In genomic region chr11:417652-418342, GRCh38 we compare ENCODE assay signal across 11 cellular contexts. TPM values are rescaled to one million over a fixed set of nuclear protein-coding genes. Genes with fewer than 3 reads are reported as not detected.
A peak's percentile ranks its signal among the peaks of the same experiment; 100 is the strongest.
DNase-seq lines count a peak whose midpoint lies in the region; ATAC-seq and TF ChIP-seq lines count a peak whose summit lies in the region.
"Had no signal": no experiment of that assay in that cellular context is flagged by ENCODE, and none has a peak within 500 bp of the region (broad histone marks: within the 10 kb centered on the region; RNA-seq: fewer than 3 reads in every experiment).

No MANE protein-coding gene starts in this region.

- no peaks in the 10 kb centered on the region for H3K27me3 ChIP-seq in CD4-positive, alpha-beta T cell (ENCODE audit: control insufficient read depth, insufficient read depth, low read length)
- H3K27me3 ChIP-seq in Peyer's patch, result no peaks in the 10 kb centered on the region
- peaks cover 0 to 80% (median 41%) of the 10 kb centered on the region in 4 donors for H3K27me3 ChIP-seq in esophagus muscularis mucosa
- H3K27me3 ChIP-seq in trophoblast cell (ENCODE audit: insufficient read depth, low read length), result no peaks in the 10 kb centered on the region

- intact Hi-C loops in CD4-positive, alpha-beta T cell (cut with DNase I, micrococcal nuclease), result loop anchor here in 1 of 2 experiments (2.0 to 10.0 kb wide), 2 partner anchors 23 to 53 kb away; partner anchors contain the start of gene B4GALNT4
- intact Hi-C loops in esophagus muscularis mucosa (cut with DNase I), result no loop called here

- no peak overlapping the region for H3K27ac ChIP-seq in CD4-positive, alpha-beta T cell (ENCODE audit: low read depth, low read length)
- H3K27ac ChIP-seq in Peyer's patch (peak overlapping the region; percentile 81 to 97 (median 90)), esophagus muscularis mucosa (replicated peaks in 1 of 4) (peak overlapping the region in 1 of 4 donors; percentile 79), trophoblast cell (ENCODE audit: low read depth, low read length) (peak overlapping the region; percentile 82)

- H2BK5ac ChIP-seq in trophoblast cell (ENCODE audit: low read depth, low read length, poor library complexity), result peak overlapping the region; percentile 48

- H3K36me3 ChIP-seq in Peyer's patch, result peaks cover 0 to 5% (median 0%) of the 10 kb centered on the region in 3 donors
- no peaks in the 10 kb centered on the region for H3K36me3 ChIP-seq in esophagus muscularis mucosa
- no peaks in the 10 kb centered on the region for H3K36me3 ChIP-seq in trophoblast cell (ENCODE audit: control insufficient read depth in 1 of 2, insufficient read depth in 2 of 2, low read length in 2 of 2)

- no peak for ATAC-seq in CD4-positive, alpha-beta T cell (ENCODE audit: poor library complexity)

- WGBS in esophagus muscularis mucosa, result 52% methylated on average over 16 of the region's 19 CpGs
- no CpG with 5 or more reads among the region's 19 CpGs for WGBS in trophoblast cell (ENCODE audit: extremely low coverage, insufficient coverage, insufficient read length)

- H4K8ac ChIP-seq in trophoblast cell (ENCODE audit: low read depth, low read length), result no peak overlapping the region

- POLR2A ChIA-PET in CD4-positive, alpha-beta T cell (lab: Charles Lee), result interaction anchor here (1.0 to 4.7 kb wide), 7 partner anchors 12 to 211 kb away, joined by 3 to 75 read pairs (median 13); partner anchors contain the start of genes ANO9, BET1L, PTDSS2 and RIC8A

- peak overlapping the region; percentile 78 for H2BK12ac ChIP-seq in trophoblast cell (ENCODE audit: low read length)

- peak overlapping the region; percentile 15 for H4K12ac ChIP-seq in trophoblast cell (ENCODE audit: low read depth, low read length)

- no peak for TF ChIP-seq POLR2A in Peyer's patch (IDR thresholded peaks at IDR 0.05)
- TF ChIP-seq POLR2A in esophagus muscularis mucosa (IDR thresholded peaks at IDR 0.05; ENCODE audit: low read depth), result no peak

- H3K18ac ChIP-seq in trophoblast cell (ENCODE audit: low read length), result peak overlapping the region; percentile 44

- H3K4ac ChIP-seq in trophoblast cell (ENCODE audit: low read depth, low read length), result no peak overlapping the region

- peaks cover 20% of the 10 kb centered on the region for H3K79me1 ChIP-seq in trophoblast cell (ENCODE audit: low read length)

- no peak for TF ChIP-seq CTCF in CD4-positive, alpha-beta T cell (IDR thresholded peaks at IDR 0.05)
- TF ChIP-seq CTCF in Peyer's patch (IDR thresholded peaks at IDR 0.05) (no peak), esophagus muscularis mucosa (IDR thresholded peaks at IDR 0.05) (no peak)

- H3K14ac ChIP-seq in trophoblast cell (ENCODE audit: low read length), result peak overlapping the region; percentile 64

- H3K9ac ChIP-seq in trophoblast cell (ENCODE audit: low read length), result no peak overlapping the region

- H3K23ac ChIP-seq in trophoblast cell (ENCODE audit: low read length), result no peak overlapping the region

- peak overlapping the region; percentile 72 for H2BK120ac ChIP-seq in trophoblast cell (ENCODE audit: insufficient read depth, low read length, poor library complexity)

- H3K27ac Mint-ChIP-seq in CD4-positive, alpha-beta T cell, result peak overlapping the region; percentile 78

- peak overlapping the region; percentile 87 for H4K91ac ChIP-seq in trophoblast cell (ENCODE audit: low read depth, low read length)

- peak overlapping the region; percentile 73 for H3K4me2 ChIP-seq in trophoblast cell (ENCODE audit: low read length)

- H3K36me3 Mint-ChIP-seq in CD4-positive, alpha-beta T cell (ENCODE audit: low read depth), result peaks cover 18% of the 10 kb centered on the region

- peak in 1 of 10 experiments; percentile 6 for DNase-seq in CD4-positive, alpha-beta T cell
- DNase-seq in Peyer's patch (peak in 1 of 3 donors; percentile 44), esophagus muscularis mucosa (ENCODE audit: extremely low spot score) (no peak), trophoblast cell (peak; percentile 56 to 82), NCI-H82 (lab: John Stamatoyannopoulos, UW) (no peak), NCI-H1930 (lab: John Stamatoyannopoulos, UW) (no peak), SW480 (ENCODE audit: low spot score) (no peak)
- no peak for DNase-seq in stimulated activated CD4-positive, alpha-beta T cell treated with anti-CD3 and anti-CD28 coated beads, Interleukin-4, amount 100 ng/mL, for 1 hour
- DNase-seq: GDM1, NCI-H1092 treated with DMSO at 0.1 percent for 48 hours had no signal

- peak overlapping the region; percentile 76 for H2AK5ac ChIP-seq in trophoblast cell (ENCODE audit: low read length)

- no peak for TF ChIP-seq EP300 in esophagus muscularis mucosa (IDR thresholded peaks at IDR 0.05)

- peak overlapping the region; percentile 86 for H3K4me3 Mint-ChIP-seq in CD4-positive, alpha-beta T cell

- CTCF ChIA-PET in CD4-positive, alpha-beta T cell (lab: Charles Lee), result interaction anchor here (3.2 to 3.3 kb wide), 2 partner anchors 11 to 30 kb away, joined by 16 read pairs; no protein-coding TSS in a partner anchor

- H3K4me3 ChIP-seq in Peyer's patch (peak overlapping the region; percentile 68 to 86 (median 78)), esophagus muscularis mucosa (peak overlapping the region; percentile 51 to 62 (median 54)), trophoblast cell (ENCODE audit: low read depth, low read length) (no peak overlapping the region)

- H3K4me1 Mint-ChIP-seq in CD4-positive, alpha-beta T cell (ENCODE audit: low read depth), result peaks cover 31% of the 10 kb centered on the region

- H3K9me3 ChIP-seq in CD4-positive, alpha-beta T cell (ENCODE audit: control insufficient read depth, low read length), result no peaks in the 10 kb centered on the region
- H3K9me3 ChIP-seq in Peyer's patch (no peaks in the 10 kb centered on the region), esophagus muscularis mucosa (no peaks in the 10 kb centered on the region), trophoblast cell (ENCODE audit: insufficient read depth, low read depth, low read length) (peaks cover 6% of the 10 kb centered on the region)
- H3K9me3 ChIP-seq: mucosa of descending colon had no signal

- H3K4me1 ChIP-seq in Peyer's patch, result peaks cover 3 to 37% (median 18%) of the 10 kb centered on the region in 4 donors
- H3K4me1 ChIP-seq in esophagus muscularis mucosa, result peaks cover 9 to 31% (median 26%) of the 10 kb centered on the region in 4 donors
- H3K4me1 ChIP-seq in trophoblast cell (ENCODE audit: control insufficient read depth in 1 of 2, insufficient read depth in 2 of 2, low read length in 2 of 2), result peaks cover 19 to 32% of the 10 kb centered on the region in 2 experiments

- H3K9me3 Mint-ChIP-seq in CD4-positive, alpha-beta T cell, result no peaks in the 10 kb centered on the region

- no peaks in the 10 kb centered on the region for H3K27me3 Mint-ChIP-seq in CD4-positive, alpha-beta T cell

- no peak overlapping the region for H2AFZ ChIP-seq in trophoblast cell (ENCODE audit: insufficient read depth, low read length, poor library complexity)

- H3K79me2 ChIP-seq in trophoblast cell (ENCODE audit: control insufficient read depth, insufficient read depth, low read length, poor library complexity), result peaks cover 14% of the 10 kb centered on the region

RNA-seq across cellular contexts. Expression of gene SIGIRR, which starts 3.0 kb away (rescaled TPM):
- 100 to 1,000 TPM; 358 to 392 TPM for total RNA-seq in CD4-positive, alpha-beta T cell
- total RNA-seq in Peyer's patch (100 to 1,000 TPM in 3 of 4 donors, 10 to 100 TPM in 1; 82.3 to 143 (median 111) TPM), esophagus muscularis mucosa (10 to 100 TPM; 45.7 to 72.9 (median 50.5) TPM)
- polyA plus RNA-seq in trophoblast cell (2013), result 49.3 and 51.6 TPM in 2 replicates

RNA-seq across cellular contexts. Expression of gene PKP3, which starts 23.8 kb away (rescaled TPM):
- total RNA-seq in CD4-positive, alpha-beta T cell, result under 1 TPM in 1 of 2 experiments, not detected in 1; 0.60 TPM
- total RNA-seq in Peyer's patch (100 to 1,000 TPM in 3 of 4 donors, 10 to 100 TPM in 1; 95.7 to 254 (median 202) TPM), esophagus muscularis mucosa (1 to 10 TPM in 1 of 4 donors, under 1 TPM in 3; 0.17 to 1.1 (median 0.51) TPM)
- polyA plus RNA-seq in trophoblast cell (2013), result 44.7 and 45.2 TPM in 2 replicates

RNA-seq across cellular contexts. Expression of gene ANO9, which starts 24.0 kb away (rescaled TPM):
- total RNA-seq in CD4-positive, alpha-beta T cell, result 100 to 1,000 TPM; 109 to 114 TPM
- total RNA-seq in Peyer's patch (100 to 1,000 TPM; 161 to 474 (median 254) TPM), esophagus muscularis mucosa (under 1 TPM in 3 of 4 donors, not detected in 1; 0.11 to 0.42 (median 0.32) TPM)
- 16.3 and 16.5 TPM in 2 replicates for polyA plus RNA-seq in trophoblast cell (2013)

RNA-seq across cellular contexts. Expression of gene PTDSS2, which starts 32.3 kb away (rescaled TPM):
- total RNA-seq in CD4-positive, alpha-beta T cell, result 10 to 100 TPM; 15.2 to 18.4 TPM
- total RNA-seq in Peyer's patch (10 to 100 TPM; 21.0 to 42.7 (median 31.7) TPM), esophagus muscularis mucosa (10 to 100 TPM; 23.9 to 58.3 (median 30.2) TPM)
- 27.0 and 28.6 TPM in 2 replicates for polyA plus RNA-seq in trophoblast cell (2013)

RNA-seq across cellular contexts. Expression of gene B4GALNT4, which starts 48.5 kb away (rescaled TPM):
- 1 to 10 TPM; 4.2 to 6.0 TPM for total RNA-seq in CD4-positive, alpha-beta T cell
- total RNA-seq in Peyer's patch, result 10 to 100 TPM in 2 of 4 donors, 1 to 10 TPM in 2; 2.5 to 36.3 (median 9.3) TPM
- 10 to 100 TPM in 1 of 4 donors, 1 to 10 TPM in 3; 2.5 to 12.0 (median 5.7) TPM for total RNA-seq in esophagus muscularis mucosa
- polyA plus RNA-seq in trophoblast cell (2013), result 18.4 and 19.5 TPM in 2 replicates

Comparison
In these comparisons a context has a peak if more than half of its experiments do, and no peak if none do; other contexts are left out.
1. DNase-seq: peak in trophoblast cell (2 of 2); none in esophagus muscularis mucosa (single experiment), NCI-H82 (single experiment), stimulated activated CD4-positive, alpha-beta T cell treated with anti-CD3 and anti-CD28 coated beads, Interleukin-4, amount 100 ng/mL, for 1 hour (single experiment), NCI-H1930 (0 of 2) and SW480 (single experiment).
2. RNA of gene PKP3, which starts 23.8 kb away (total RNA-seq): 95.7 to 254 TPM in Peyer's patch; 0.17 to 1.1 TPM in esophagus muscularis mucosa and 0.60 TPM in CD4-positive, alpha-beta T cell; every median in the first group is over 10 times any median in the second.
3. RNA of gene ANO9, which starts 24.0 kb away (total RNA-seq): 161 to 474 TPM in Peyer's patch and 109 to 114 TPM in CD4-positive, alpha-beta T cell; 0.11 to 0.42 TPM in esophagus muscularis mucosa; every median in the first group is over 10 times any median in the second.